ENCODE assay signal across 23 cellular contexts in the genomic region with DNA sequence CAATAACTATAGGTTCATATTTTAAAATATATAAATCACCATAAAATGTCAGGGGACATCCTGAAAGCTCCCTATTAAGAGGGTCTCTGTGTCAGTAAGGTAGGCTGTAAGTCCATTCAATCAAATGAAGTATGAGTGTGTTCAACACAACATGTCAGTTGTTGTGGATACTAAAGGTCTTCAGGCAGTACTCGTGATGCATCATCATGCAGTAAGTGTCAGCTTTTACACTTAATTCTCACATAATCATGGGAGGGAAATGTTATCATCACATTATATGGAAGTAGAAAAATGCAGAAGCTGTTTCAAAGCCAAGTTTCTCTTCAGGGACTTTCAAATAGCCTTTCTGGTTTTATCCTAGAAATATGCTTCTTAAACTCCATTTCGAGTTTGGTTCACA.
"Had no signal": no experiment of that assay in that cellular context is flagged by ENCODE, and none has a peak within 500 bp of the region (broad histone marks: within the 10 kb centered on the region; RNA-seq: fewer than 3 reads in every experiment).

No MANE protein-coding gene starts in this region.

- FAIRE-seq: endothelial cell of umbilical vein had no signal

- H3K4me3 Mint-ChIP-seq: endodermal cell; natural killer cell; neural crest cell; stimulated activated memory B cell treated with anti-CD40 and anti-IgM and Interleukin-4, amounts not matched to agents 10 μg/mL and 1 μg/mL and 100 μg/mL, for 72 hours; stimulated activated naive CD8-positive, alpha-beta T cell treated with anti-CD3 and anti-CD28 coated beads, Interleukin-15, Interleukin-2, amounts not matched to agents 100 ng/mL and 50 ng/mL, for 24 hours had no signal

- ATAC-seq: foreskin keratinocyte; left lobe of liver; mucosa of descending colon; natural killer cell; sciatic nerve; stimulated activated memory B cell treated with anti-CD40 and anti-IgM and Interleukin-4, amounts not matched to agents 10 μg/mL and 1 μg/mL and 100 μg/mL, for 72 hours had no signal

- DNase-seq: dermis blood vessel endothelial cell; endodermal cell; erythroblast; foreskin keratinocyte; glutamatergic neuron; islet precursor cell; mammary epithelial cell; mucosa of descending colon; natural killer cell; posterior cingulate gyrus; spleen; stimulated activated CD4-positive, alpha-beta T cell treated with anti-CD3 and anti-CD28 coated beads, Interleukin-15, amount 100 ng/mL, for 24 hours; stimulated activated CD4-positive, alpha-beta T cell treated with anti-CD3 and anti-CD28 coated beads, Interleukin-1b, Interleukin-23, amount 100 ng/mL, for 48 hours; stimulated activated CD4-positive, alpha-beta T cell treated with anti-CD3 and anti-CD28 coated beads, Interleukin-4, amount 100 ng/mL, for 24 hours; tibial artery; upper lobe of left lung; uterus had no signal

- H3K4me1 Mint-ChIP-seq: neural crest cell; stimulated activated memory B cell treated with anti-CD40 and anti-IgM and Interleukin-4, amounts not matched to agents 10 μg/mL and 1 μg/mL and 100 μg/mL, for 72 hours had no signal

- H3K27ac Mint-ChIP-seq: endodermal cell; natural killer cell; stimulated activated memory B cell treated with anti-CD40 and anti-IgM and Interleukin-4, amounts not matched to agents 10 μg/mL and 1 μg/mL and 100 μg/mL, for 72 hours; stimulated activated naive CD8-positive, alpha-beta T cell treated with anti-CD3 and anti-CD28 coated beads, Interleukin-15, Interleukin-2, amounts not matched to agents 100 ng/mL and 50 ng/mL, for 24 hours had no signal
